15 cellular contexts compared by ENCODE assay signal in genomic region chr7:14760730-14761129, GRCh38.
"Had no signal": no experiment of that assay in that cellular context is flagged by ENCODE, and none has a peak within 500 bp of the region (broad histone marks: within the 10 kb centered on the region; RNA-seq: fewer than 3 reads in every experiment).

No MANE protein-coding gene starts in this region.

- H3K36me3 ChIP-seq: adrenal gland, tibial artery, WERI-Rb-1 had no signal

- H3K4me1 ChIP-seq: adrenal gland had no signal

- H3K9me3 ChIP-seq: adrenal gland, tibial artery had no signal

- DNase-seq: activated CD4-positive, alpha-beta memory T cell treated with anti-CD3 and anti-CD28 coated beads for 36 hours; activated CD4-positive, alpha-beta T cell treated with anti-CD3 and anti-CD28 coated beads for 36 hours; activated effector memory CD4-positive, alpha-beta T cell treated with anti-CD3 and anti-CD28 coated beads, Interleukin-2, amount 50 U/mL, for 16 hours; activated T-cell treated with anti-CD3 and anti-CD28 coated beads, Interleukin-2, amount 50 U/mL, for 24 hours; adrenal gland; effector memory CD4-positive, alpha-beta T cell; foreskin melanocyte; mesendoderm; stimulated activated CD4-positive, alpha-beta T cell treated with anti-CD3 and anti-CD28 coated beads, Interleukin-15, amount 100 ng/mL, for 24 hours; stimulated activated CD4-positive, alpha-beta T cell treated with anti-CD3 and anti-CD28 coated beads, Interleukin-4, amount 100 ng/mL, for 1 hour; stimulated activated naive B cell treated with anti-CD40 and anti-IgM and Interleukin-4, amounts not matched to agents 10 μg/mL and 1 μg/mL and 100 μg/mL, for 72 hours; T-cell; T1000; tibial artery; WERI-Rb-1 had no signal

- ATAC-seq: activated CD4-positive, alpha-beta T cell treated with anti-CD3 and anti-CD28 coated beads for 36 hours; stimulated activated naive B cell treated with anti-CD40 and anti-IgM and Interleukin-4, amounts not matched to agents 10 μg/mL and 1 μg/mL and 100 μg/mL, for 72 hours; T-cell had no signal

- H3K27ac ChIP-seq: adrenal gland, tibial artery, WERI-Rb-1 had no signal

- H3K27me3 ChIP-seq: adrenal gland, tibial artery had no signal

- H3K4me3 ChIP-seq: adrenal gland, tibial artery had no signal
